Comparison of ENCODE assay signal across 10 cellular contexts in genomic region chr20:5192570-5193431, GRCh38.
DNase-seq lines count a peak whose midpoint lies in the region; ATAC-seq and TF ChIP-seq lines count a peak whose summit lies in the region.
"Had no signal": no experiment of that assay in that cellular context is flagged by ENCODE, and none has a peak within 500 bp of the region (broad histone marks: within the 10 kb centered on the region; RNA-seq: fewer than 3 reads in every experiment).

No MANE protein-coding gene starts in this region.

- no peaks in the 10 kb centered on the region for H3K9me3 Mint-ChIP-seq in activated T-helper 17 cell treated with anti-CD3 and anti-CD28 coated beads, Interleukin-2, amount 50 U/mL, for 72 hours
- H3K9me3 Mint-ChIP-seq: activated T-cell treated with anti-CD3 and anti-CD28 coated beads, Interleukin-2, amount 50 U/mL, for 4 hours had no signal

- peak overlapping the region; percentile 28 for H3K27ac Mint-ChIP-seq in activated T-helper 17 cell treated with anti-CD3 and anti-CD28 coated beads, Interleukin-2, amount 50 U/mL, for 72 hours

- DNase-seq in psoas muscle (no peak), NCI-H1694 treated with DMSO at 0.1 percent for 48 hours (lab: John Stamatoyannopoulos, UW) (no peak), NCI-H345 (lab: John Stamatoyannopoulos, UW) (no peak)

- ATAC-seq in GM18907 (IDR thresholded peaks at IDR 0.05; ENCODE audit: unreplicated experiment) = peak; percentile 50
- peak; percentile 37 for ATAC-seq in HG02571 (IDR thresholded peaks at IDR 0.05; ENCODE audit: unreplicated experiment)
- no peak for ATAC-seq in activated T-helper 17 cell treated with anti-CD3 and anti-CD28 coated beads, Interleukin-2, amount 50 U/mL, for 72 hours (replicated peaks)
- peak in 1 of 4 donors; percentile 4 for ATAC-seq in psoas muscle
- no peak for ATAC-seq in GM18502 (IDR thresholded peaks at IDR 0.05; ENCODE audit: poor library complexity, unreplicated experiment)

- no peaks in the 10 kb centered on the region for H3K9me3 ChIP-seq in psoas muscle

- peaks cover 12% of the 10 kb centered on the region for H3K4me1 ChIP-seq in psoas muscle

- no peaks in the 10 kb centered on the region for H3K27me3 Mint-ChIP-seq in activated T-helper 17 cell treated with anti-CD3 and anti-CD28 coated beads, Interleukin-2, amount 50 U/mL, for 72 hours

- H3K27ac ChIP-seq in psoas muscle = peak overlapping the region; percentile 16
- H3K27ac ChIP-seq: HL-60 had no signal

- intact Hi-C loops in psoas muscle (cut with DNase I) = loop anchor here (2.0 kb wide), 1 partner anchor 66 kb away; the partner anchor contains the start of gene CDS2 (in 2 of the 2)

- no peak for TF ChIP-seq CTCF in psoas muscle (IDR thresholded peaks at IDR 0.05)

- H3K36me3 ChIP-seq in psoas muscle (ENCODE audit: insufficient read depth in 1 of 2, low read depth in 1 of 2) = peaks cover 2 to 68% of the 10 kb centered on the region in 2 donors

- peaks cover 65% of the 10 kb centered on the region for H3K36me3 Mint-ChIP-seq in activated T-helper 17 cell treated with anti-CD3 and anti-CD28 coated beads, Interleukin-2, amount 50 U/mL, for 72 hours (ENCODE audit: low read depth)

- H3K27me3 ChIP-seq in psoas muscle (ENCODE audit: insufficient read depth in 3 of 3, low read length in 2 of 3) = no peaks in the 10 kb centered on the region

- no peak overlapping the region for H3K4me3 ChIP-seq in psoas muscle
- H3K4me3 ChIP-seq: coronary artery had no signal

- 64 to 71% (median 65%) methylated on average over 9 of the region's 9 CpGs for WGBS in psoas muscle, 3 donors

- peaks cover 18% of the 10 kb centered on the region for H3K4me1 Mint-ChIP-seq in activated T-helper 17 cell treated with anti-CD3 and anti-CD28 coated beads, Interleukin-2, amount 50 U/mL, for 72 hours

- H3K4me3 Mint-ChIP-seq in activated T-helper 17 cell treated with anti-CD3 and anti-CD28 coated beads, Interleukin-2, amount 50 U/mL, for 72 hours = peak overlapping the region; percentile 46
- H3K4me3 Mint-ChIP-seq: activated T-cell treated with anti-CD3 and anti-CD28 coated beads, Interleukin-2, amount 50 U/mL, for 4 hours had no signal

Comparison
In these comparisons a context has a peak if more than half of its experiments do, and no peak if none do; other contexts are left out.
1. ATAC-seq: peak in GM18907 (single experiment) and HG02571 (single experiment); none in activated T-helper 17 cell treated with anti-CD3 and anti-CD28 coated beads, Interleukin-2, amount 50 U/mL, for 72 hours (single experiment) and GM18502 (single experiment).